8 cellular contexts compared by ENCODE assay signal in the genomic region with DNA sequence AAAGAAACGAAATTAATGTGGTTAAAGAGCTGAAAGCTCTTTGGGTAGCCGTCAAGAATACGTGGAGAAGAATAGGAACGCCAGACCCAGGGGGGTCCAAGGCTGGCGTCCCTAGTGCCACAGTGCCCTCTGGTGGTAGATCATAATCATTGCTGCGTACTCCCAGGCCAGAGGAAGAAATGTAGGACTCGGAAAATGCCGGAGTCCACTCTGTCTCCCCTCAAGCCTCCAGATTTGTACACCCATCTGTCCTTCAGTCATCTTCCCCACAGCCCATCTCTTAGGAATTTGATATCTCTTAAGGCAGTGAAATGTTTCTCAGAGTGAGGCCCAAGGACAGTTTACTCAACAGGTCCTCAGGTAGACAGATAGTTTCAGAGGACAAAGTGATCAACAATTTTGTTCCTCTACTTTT. TPM values are rescaled to one million over a fixed set of nuclear protein-coding genes. Genes with fewer than 3 reads are reported as not detected.
DNase-seq lines count a peak whose midpoint lies in the region; ATAC-seq and TF ChIP-seq lines count a peak whose summit lies in the region.

No MANE protein-coding gene starts in this region.

- in situ Hi-C loops in Panc1 (cut with HindIII; ENCODE audit: low pct_unique_long_range_greater_than_20kb, low sequenced_read_pairs): no loop called here

- intact Hi-C loops in Panc1 (cut with micrococcal nuclease; ENCODE audit: unreplicated experiment) (loop anchor here (2.0 kb wide), 2 partner anchors 90 to 222 kb away; no protein-coding TSS in a partner anchor), tibial artery (cut with DNase I; ENCODE audit: low total_unique reads) (loop anchor here (2.0 kb wide), 1 partner anchor 222 kb away; no protein-coding TSS in a partner anchor)

- H3K36me3 ChIP-seq in Panc1 (ENCODE audit: control insufficient read depth, insufficient read depth, low read length): no peaks in the 10 kb centered on the region
- H3K36me3 ChIP-seq in tibial artery: no peaks in the 10 kb centered on the region

- peak; percentile 99 for TF ChIP-seq RAD21 in Ishikawa (IDR thresholded peaks at IDR 0.05; ENCODE audit: low read depth)

- peak; percentile 79 for ATAC-seq in Panc1
- no peak for ATAC-seq in GM19467 (IDR thresholded peaks at IDR 0.05; ENCODE audit: unreplicated experiment)

- peak; percentile 84 for DNase-seq in GM10266 (ENCODE audit: extremely low spot score)
- no peak for DNase-seq in Panc1 (ENCODE audit: low read depth, low spot score)
- peak; percentile 69 to 73 for DNase-seq in activated T-cell treated with anti-CD3 and anti-CD28 coated beads, Interleukin-2, amount 50 U/mL, for 48 hours
- DNase-seq in fibroblast of pulmonary artery (ENCODE audit: low read depth): peak; percentile 85
- peak in 45 of 56 donors; percentile 2 to 68 (median 30) for DNase-seq in nucleus accumbens (lab: John Stamatoyannopoulos, UW)
- peak in 1 of 2 donors; percentile 45 for DNase-seq in tibial artery

- H3K4me3 ChIP-seq in Panc1 (ENCODE audit: low read depth in 2 of 2, low read length in 2 of 2) (no peak overlapping the region), fibroblast of pulmonary artery (replicated peaks; ENCODE audit: low read depth, low read length) (no peak overlapping the region), tibial artery (no peak overlapping the region)

- H3K4me1 ChIP-seq in Panc1 (ENCODE audit: control insufficient read depth, insufficient read depth, low read length) (peaks cover 11% of the 10 kb centered on the region), tibial artery (peaks cover 0 to 16% (median 9%) of the 10 kb centered on the region in 4 donors)

- BruUV-seq in Panc1 (replicated peaks; lab: Mats Ljungman, UMichigan): no TSS peak

- CTCF ChIA-PET in Panc1 (lab: Charles Lee): interaction anchor here (0.6 to 2.7 kb wide), 2 partner anchors 89 to 296 kb away, joined by 4 to 11 read pairs; no protein-coding TSS in a partner anchor

- H3K9me3 ChIP-seq in Panc1 (ENCODE audit: control insufficient read depth, insufficient read depth, low read depth, low read length) (no peaks in the 10 kb centered on the region; the same call in 1 of the 2 replicates), tibial artery (no peaks in the 10 kb centered on the region)

- TF ChIP-seq CTCF in GM10266 (IDR thresholded peaks at IDR 0.05; ENCODE audit: control insufficient read depth, insufficient read depth, low read depth, missing control alignments) (peak; percentile 89), Panc1 (IDR thresholded peaks at IDR 0.05) (peak; percentile 87), fibroblast of pulmonary artery (IDR thresholded peaks at IDR 0.05; ENCODE audit: low read length, missing control alignments) (peak; percentile 86), tibial artery (IDR thresholded peaks at IDR 0.05) (peak; percentile 93 to 94)

- H3K27me3 ChIP-seq in Panc1 (ENCODE audit: control insufficient read depth, insufficient read depth, low read length) (no peaks in the 10 kb centered on the region), tibial artery (no peaks in the 10 kb centered on the region)

- TF ChIP-seq EP300 in Ishikawa (IDR thresholded peaks at IDR 0.05; ENCODE audit: borderline replicate concordance): no peak

- POLR2A ChIA-PET in Panc1 (lab: Charles Lee): no interaction called here

- H3K27ac ChIP-seq in Panc1 (ENCODE audit: low read length) (peak overlapping the region; percentile 63; the same call in 1 of the 2 replicates), tibial artery (no peak overlapping the region)

TF ChIP-seq in Ishikawa, 13 proteins besides CTCF, POLR2A, EP300 and RAD21:
- no peak for TF ChIP-seq FOXM1 (IDR thresholded peaks at IDR 0.05; ENCODE audit: borderline replicate concordance, low read depth)
- no peak for TF ChIP-seq CREB1 (IDR thresholded peaks at IDR 0.05; ENCODE audit: low read depth)
TF ChIP-seq in Ishikawa: peak in this region for 0.

RNA-seq across cellular contexts. Expression of a gene that starts 25.4 kb away (rescaled TPM):
- 1.1 TPM for total RNA-seq in Panc1 (2021; ENCODE audit: unreplicated experiment)
- 1.8 TPM for polyA plus RNA-seq in Panc1 (2012; ENCODE audit: insufficient read length)

RNA-seq across cellular contexts. Expression of a gene that starts 56.8 kb away (rescaled TPM):
- 108 TPM for total RNA-seq in Panc1 (2021; ENCODE audit: unreplicated experiment)
- 115 TPM for polyA plus RNA-seq in Panc1 (2012; ENCODE audit: insufficient read length)
